In the genomic region with DNA sequence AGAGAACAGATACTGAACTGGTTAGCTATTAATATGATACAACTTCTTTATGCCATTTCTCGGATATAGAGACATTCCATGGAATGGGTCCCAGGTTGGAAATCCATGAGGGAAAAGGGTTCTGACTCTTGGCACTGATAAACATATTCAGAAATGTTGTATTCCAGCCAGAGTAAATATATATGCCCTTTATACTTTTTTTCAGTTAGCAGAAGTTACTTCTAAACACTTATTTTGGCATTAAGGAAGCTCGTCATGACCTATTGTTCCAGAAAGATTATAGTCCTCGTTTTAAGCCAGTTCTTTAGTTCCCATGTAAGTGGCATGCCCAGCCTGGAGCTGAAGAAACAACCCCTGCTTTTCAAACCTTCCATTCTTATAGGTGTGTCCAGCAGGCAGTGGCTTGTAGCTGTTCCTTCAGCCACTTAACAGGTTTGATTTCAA, we compare ENCODE assay signal across 12 cellular contexts.
DNase-seq lines count a peak whose midpoint lies in the region; ATAC-seq, FAIRE-seq and TF ChIP-seq lines count a peak whose summit lies in the region.
"Had no signal": no experiment of that assay in that cellular context is flagged by ENCODE, and none has a peak within 500 bp of the region (broad histone marks: within the 10 kb centered on the region; RNA-seq: fewer than 3 reads in every experiment).

No MANE protein-coding gene starts in this region.

- ATAC-seq in activated T-cell treated with anti-CD3 and anti-CD28 coated beads, Interleukin-2, amount 50 U/mL, for 72 hours (replicated peaks in 1 of 2), result no peak
- no peak for ATAC-seq in HG02970 (IDR thresholded peaks at IDR 0.05; ENCODE audit: low FRiP score, unreplicated experiment)

- H3K4me1 ChIP-seq in skeletal muscle satellite cell (ENCODE audit: control insufficient read depth, insufficient read depth, low read length), result peaks cover 61% of the 10 kb centered on the region

- no peaks in the 10 kb centered on the region for H3K9me3 ChIP-seq in skeletal muscle satellite cell (replicated peaks; ENCODE audit: low read length)

- FAIRE-seq in islet of Langerhans (lab: Jason Lieb, UNC), result peak; percentile 13

- TF ChIP-seq CTCF in LNCaP clone FGC (IDR thresholded peaks at IDR 0.05; ENCODE audit: control insufficient read depth, extremely low read depth, insufficient read depth) (no peak), cardiac fibroblast (IDR thresholded peaks at IDR 0.05; ENCODE audit: low read depth, low read length) (no peak)

- H3K9ac ChIP-seq in skeletal muscle satellite cell (ENCODE audit: low read depth, low read length), result peak overlapping the region; percentile 23

- no peaks in the 10 kb centered on the region for H3K27me3 Mint-ChIP-seq in activated T-cell treated with anti-CD3 and anti-CD28 coated beads, Interleukin-2, amount 50 U/mL, for 72 hours (ENCODE audit: low read depth)
- H3K27me3 Mint-ChIP-seq: CD8-positive, alpha-beta memory T cell had no signal

- no peaks in the 10 kb centered on the region for H3K9me3 Mint-ChIP-seq in activated T-cell treated with anti-CD3 and anti-CD28 coated beads, Interleukin-2, amount 50 U/mL, for 72 hours
- H3K9me3 Mint-ChIP-seq: CD8-positive, alpha-beta memory T cell had no signal

- H3K27ac Mint-ChIP-seq in activated T-cell treated with anti-CD3 and anti-CD28 coated beads, Interleukin-2, amount 50 U/mL, for 72 hours, result no peak overlapping the region
- H3K27ac Mint-ChIP-seq: CD8-positive, alpha-beta memory T cell had no signal

- peak overlapping the region; percentile 71 for H3K4me2 ChIP-seq in skeletal muscle satellite cell (ENCODE audit: low read length)

- no peaks in the 10 kb centered on the region for H3K27me3 ChIP-seq in skeletal muscle satellite cell (ENCODE audit: control insufficient read depth, insufficient read depth, low read length)

- H3K4me3 Mint-ChIP-seq in activated T-cell treated with anti-CD3 and anti-CD28 coated beads, Interleukin-2, amount 50 U/mL, for 72 hours, result peak overlapping the region in 1 of 2 donors; percentile 4
- H3K4me3 Mint-ChIP-seq: CD8-positive, alpha-beta memory T cell had no signal

- no peaks in the 10 kb centered on the region for H3K36me3 ChIP-seq in skeletal muscle satellite cell (ENCODE audit: insufficient read depth, low read length)

- DNase-seq in LNCaP clone FGC (ENCODE audit: low read depth) (peak; percentile 17), cardiac fibroblast (ENCODE audit: low read depth in 2 of 2) (peak; percentile 50 to 95), glomerular visceral epithelial cell (ENCODE audit: extremely low spot score) (no peak)
- no peak for DNase-seq in activated T-cell treated with anti-CD3 and anti-CD28 coated beads, Interleukin-2, amount 50 U/mL, for 72 hours
- no peak for DNase-seq in activated CD8-positive, alpha-beta memory T cell treated with anti-CD3 and anti-CD28 coated beads, Interleukin-2, amount 50 U/mL, for 48 hours
- DNase-seq: activated T-cell treated with anti-CD3 and anti-CD28 coated beads for 4 hours; CD8-positive, alpha-beta memory T cell; stimulated activated CD4-positive, alpha-beta T cell treated with anti-CD3 and anti-CD28 coated beads, Interleukin-4, amount 100 ng/mL, for 4 hours; T-helper 2 cell had no signal

- peaks cover 1 to 9% of the 10 kb centered on the region in 2 donors for H3K36me3 Mint-ChIP-seq in activated T-cell treated with anti-CD3 and anti-CD28 coated beads, Interleukin-2, amount 50 U/mL, for 72 hours (ENCODE audit: insufficient read depth in 2 of 2)

- H3K4me1 Mint-ChIP-seq in activated T-cell treated with anti-CD3 and anti-CD28 coated beads, Interleukin-2, amount 50 U/mL, for 72 hours (ENCODE audit: low read depth), result peaks cover 77% of the 10 kb centered on the region

- H3K4me3 ChIP-seq in LNCaP clone FGC (ENCODE audit: low read depth, low read length) (peak overlapping the region; percentile 15; the same call in 1 of the 2 replicates), cardiac fibroblast (replicated peaks in 1 of 2; ENCODE audit: low read depth in 2 of 2, low read length in 2 of 2) (peak overlapping the region; percentile 32 to 34), skeletal muscle satellite cell (ENCODE audit: low read length) (peak overlapping the region; percentile 34)

Comparison
In these comparisons a context has a peak if more than half of its experiments do, and no peak if none do; other contexts are left out.
1. DNase-seq: peak in LNCaP clone FGC (single experiment) and cardiac fibroblast (2 of 2); none in glomerular visceral epithelial cell (single experiment), activated T-cell treated with anti-CD3 and anti-CD28 coated beads, Interleukin-2, amount 50 U/mL, for 72 hours (0 of 2) and activated CD8-positive, alpha-beta memory T cell treated with anti-CD3 and anti-CD28 coated beads, Interleukin-2, amount 50 U/mL, for 48 hours (single experiment).
2. Peak in every context shown above with its lines, with median percentiles within 50 percentile points of each other: H3K4me3 ChIP-seq.